In genomic region chrX:45868425-45868824, GRCh38 we compare ENCODE assay signal across 19 cellular contexts.
DNase-seq lines count a peak whose midpoint lies in the region; ATAC-seq, FAIRE-seq and TF ChIP-seq lines count a peak whose summit lies in the region.
"Had no signal": no experiment of that assay in that cellular context is flagged by ENCODE, and none has a peak within 500 bp of the region (broad histone marks: within the 10 kb centered on the region; RNA-seq: fewer than 3 reads in every experiment).

No MANE protein-coding gene starts in this region.

- no peaks in the 10 kb centered on the region for H4K20me1 ChIP-seq in HepG2 (ENCODE audit: insufficient read depth, low read length)
- H4K20me1 ChIP-seq in osteoblast (ENCODE audit: insufficient read depth, low read length): no peaks in the 10 kb centered on the region
- H4K20me1 ChIP-seq: BLaER1 had no signal

- H3K36me3 ChIP-seq in HepG2 (replicated peaks in 1 of 2; ENCODE audit: control insufficient read depth in 1 of 2, insufficient read depth in 2 of 2, low read length in 2 of 2) (no peaks in the 10 kb centered on the region), right lobe of liver (no peaks in the 10 kb centered on the region), osteoblast (ENCODE audit: insufficient read depth, low read length) (no peaks in the 10 kb centered on the region)
- H3K36me3 ChIP-seq: BLaER1, HAP-1 had no signal

- no peaks in the 10 kb centered on the region for H3K27me3 ChIP-seq in HepG2 (ENCODE audit: control insufficient read depth in 1 of 2, insufficient read depth in 2 of 2, low read length in 2 of 2)
- H3K27me3 ChIP-seq in right lobe of liver: no peaks in the 10 kb centered on the region
- peaks cover 42% of the 10 kb centered on the region for H3K27me3 ChIP-seq in osteoblast (ENCODE audit: insufficient read depth, low read length)
- peaks cover 0 to 79% (median 9%) of the 10 kb centered on the region in 45 donors for H3K27me3 ChIP-seq in dorsolateral prefrontal cortex
- H3K27me3 ChIP-seq: BLaER1 had no signal

- no peak overlapping the region for H3K27ac Mint-ChIP-seq in activated CD4-positive, alpha-beta T cell treated with anti-CD3 and anti-CD28 coated beads for 36 hours
- H3K27ac Mint-ChIP-seq: CD14-positive monocyte; CD4-positive, alpha-beta memory T cell had no signal

- ATAC-seq in activated CD4-positive, alpha-beta T cell treated with anti-CD3 and anti-CD28 coated beads for 36 hours: peak; percentile 39
- no peak for ATAC-seq in HepG2
- no peak for ATAC-seq in right lobe of liver

- H3K36me3 Mint-ChIP-seq in activated CD4-positive, alpha-beta T cell treated with anti-CD3 and anti-CD28 coated beads for 36 hours (ENCODE audit: low read depth): no peaks in the 10 kb centered on the region
- H3K36me3 Mint-ChIP-seq: CD14-positive monocyte; CD4-positive, alpha-beta memory T cell had no signal

- no peak overlapping the region for H3K9ac ChIP-seq in HepG2 (ENCODE audit: insufficient read depth, low read depth, low read length)
- H3K9ac ChIP-seq: BLaER1, GM23248 had no signal

- CTCF ChIA-PET in activated CD4-positive, alpha-beta T cell treated with anti-CD3 and anti-CD28 coated beads for 36 hours (lab: Charles Lee): no interaction called here
- CTCF ChIA-PET in HepG2 (lab: Yijun Ruan, JAX; ENCODE audit: low intra/inter-chr PET ratio, low total read pairs): no interaction called here

- POLR2A ChIA-PET in activated CD4-positive, alpha-beta T cell treated with anti-CD3 and anti-CD28 coated beads for 36 hours (lab: Charles Lee): no interaction called here
- POLR2A ChIA-PET in HepG2 (lab: Yijun Ruan, JAX): interaction anchor here (1.3 kb wide), 1 partner anchor 18 kb away, joined by 3 read pairs; no protein-coding TSS in a partner anchor

- H3K4me1 ChIP-seq in HepG2 (ENCODE audit: insufficient read depth, low read length) (no peaks in the 10 kb centered on the region), right lobe of liver (no peaks in the 10 kb centered on the region), osteoblast (ENCODE audit: insufficient read depth, low read length) (no peaks in the 10 kb centered on the region)
- H3K4me1 ChIP-seq: BLaER1, HAP-1 had no signal

- WGBS in HepG2 (ENCODE audit: low lambda C conversion rate): 0% methylated on average over 1 of the region's 1 CpG
- 33% methylated on average over 1 of the region's 1 CpG for WGBS in right lobe of liver (ENCODE audit: insufficient coverage, low coverage, low lambda C conversion rate, missing lambda C conversion rate)

- TF ChIP-seq RAD21 in HepG2 (CRISPR knock-in tag; IDR thresholded peaks at IDR 0.05): no peak

- H3K4me3 ChIP-seq in HepG2 (replicated peaks in 1 of 3; ENCODE audit: insufficient read depth in 1 of 3, low read depth in 2 of 3, low read length in 3 of 3) (no peak overlapping the region), right lobe of liver (no peak overlapping the region), osteoblast (ENCODE audit: insufficient read depth, low read length) (no peak overlapping the region), dorsolateral prefrontal cortex (no peak overlapping the region)
- H3K4me3 ChIP-seq: BLaER1, GM23248, HAP-1 had no signal

- no TSS peak for BruUV-seq in HepG2 (replicated peaks; lab: Mats Ljungman, UMichigan)

- FAIRE-seq in HepG2 (lab: Jason Lieb, UNC): no peak
- FAIRE-seq: GM12892 had no signal

- intact Hi-C loops in activated CD4-positive, alpha-beta T cell treated with anti-CD3 and anti-CD28 coated beads for 36 hours (cut with DNase I, micrococcal nuclease): no loop called here
- intact Hi-C loops in HepG2 (cut with micrococcal nuclease; ENCODE audit: unreplicated experiment) (no loop called here), right lobe of liver (cut with DNase I) (no loop called here), dorsolateral prefrontal cortex (cut with DNase I) (no loop called here)

- no peak for DNase-seq in activated CD4-positive, alpha-beta T cell treated with anti-CD3 and anti-CD28 coated beads for 36 hours
- no peak for DNase-seq in activated CD4-positive, alpha-beta T cell treated with anti-CD3 and anti-CD28 coated beads for 48 hours
- DNase-seq in HepG2 (ENCODE audit: low spot score) (no peak), right lobe of liver (no peak), osteoblast (ENCODE audit: insufficient read length, low spot score, missing footprints) (peak; percentile 48), GM20000 (ENCODE audit: low spot score) (no peak), dorsolateral prefrontal cortex (no peak), HT-29 (ENCODE audit: low spot score) (no peak)
- DNase-seq: CD4-positive, alpha-beta memory T cell; DMS153; DMS79; GDM1; GM23248; IMR-90 had no signal

- no peak overlapping the region for H2AFZ ChIP-seq in HepG2 (ENCODE audit: low read length)
- H2AFZ ChIP-seq in osteoblast (ENCODE audit: low read length): no peak overlapping the region
- H2AFZ ChIP-seq: GM23248 had no signal

- TF ChIP-seq EP300 in HepG2 (IDR thresholded peaks at IDR 0.05; ENCODE audit: low read depth in 2 of 2, low read length in 2 of 2): no peak
- no peak for TF ChIP-seq EP300 in HepG2 (CRISPR knock-in tag; IDR thresholded peaks at IDR 0.05; ENCODE audit: borderline replicate concordance)

- TF ChIP-seq POLR2A in HepG2 (IDR thresholded peaks at IDR 0.05; ENCODE audit: insufficient read depth in 1 of 2, low read depth in 2 of 2, low read length in 2 of 2) (no peak), right lobe of liver (IDR thresholded peaks at IDR 0.05) (no peak)

- no peaks in the 10 kb centered on the region for H3K27me3 Mint-ChIP-seq in activated CD4-positive, alpha-beta T cell treated with anti-CD3 and anti-CD28 coated beads for 36 hours
- H3K27me3 Mint-ChIP-seq: CD4-positive, alpha-beta memory T cell had no signal

- H3K27ac ChIP-seq in HepG2 (ENCODE audit: extremely low read length, insufficient read depth, low read length) (no peak overlapping the region), right lobe of liver (no peak overlapping the region), osteoblast (ENCODE audit: low read depth, low read length) (no peak overlapping the region), dorsolateral prefrontal cortex (no peak overlapping the region)
- H3K27ac ChIP-seq: 22Rv1, BLaER1, GM23248 had no signal

- H3K9me3 Mint-ChIP-seq in activated CD4-positive, alpha-beta T cell treated with anti-CD3 and anti-CD28 coated beads for 36 hours (ENCODE audit: low read depth): no peaks in the 10 kb centered on the region
- H3K9me3 Mint-ChIP-seq: CD4-positive, alpha-beta memory T cell had no signal

- TF ChIP-seq CTCF in HepG2 (CRISPR knock-in tag; IDR thresholded peaks at IDR 0.05): no peak
- TF ChIP-seq CTCF in right lobe of liver (IDR thresholded peaks at IDR 0.05): no peak
- TF ChIP-seq CTCF in osteoblast (IDR thresholded peaks at IDR 0.05; ENCODE audit: extremely low read depth, low read depth, low read length): no peak
- TF ChIP-seq CTCF in GM20000 (IDR thresholded peaks at IDR 0.05; ENCODE audit: extremely low read depth, missing control alignments): no peak
- no peak for TF ChIP-seq CTCF in dorsolateral prefrontal cortex (IDR thresholded peaks at IDR 0.05 in 54 of 56, conservative IDR thresholded peaks at IDR 0.05 in 2 of 56; ENCODE audit: low read depth in 1 of 56, partially characterized antibody in 56 of 56)

- in situ Hi-C loops in HepG2 (cut with HindIII; ENCODE audit: extremely low pct_ligation_motif_present, low pct_unique_long_range_greater_than_20kb): no loop called here

- H3K4me1 Mint-ChIP-seq in activated CD4-positive, alpha-beta T cell treated with anti-CD3 and anti-CD28 coated beads for 36 hours: peaks cover 14% of the 10 kb centered on the region
- H3K4me1 Mint-ChIP-seq: CD14-positive monocyte; CD4-positive, alpha-beta memory T cell had no signal

- no peak overlapping the region for H3K4me3 Mint-ChIP-seq in activated CD4-positive, alpha-beta T cell treated with anti-CD3 and anti-CD28 coated beads for 36 hours
- H3K4me3 Mint-ChIP-seq: CD14-positive monocyte; CD4-positive, alpha-beta memory T cell had no signal

- H3K79me2 ChIP-seq in HepG2 (ENCODE audit: insufficient read depth, low read length): no peaks in the 10 kb centered on the region
- H3K79me2 ChIP-seq in osteoblast (ENCODE audit: insufficient read depth, low read length): no peaks in the 10 kb centered on the region

- H3K4me2 ChIP-seq in HepG2 (ENCODE audit: low read depth, low read length) (no peak overlapping the region), osteoblast (ENCODE audit: insufficient read depth, low read length) (no peak overlapping the region)
- H3K4me2 ChIP-seq: BLaER1 had no signal

- H3K9me3 ChIP-seq in HepG2 (ENCODE audit: low read length) (no peaks in the 10 kb centered on the region), right lobe of liver (no peaks in the 10 kb centered on the region), osteoblast (ENCODE audit: low read depth, low read length) (no peaks in the 10 kb centered on the region)
- H3K9me3 ChIP-seq: BLaER1, HAP-1 had no signal

TF ChIP-seq in HepG2, 621 proteins besides CTCF, POLR2A, EP300 and RAD21:
- no peak for TF ChIP-seq KDM5B (CRISPR knock-in tag; IDR thresholded peaks at IDR 0.05; ENCODE audit: borderline replicate concordance)
- TF ChIP-seq TBX3 (IDR thresholded peaks at IDR 0.05; ENCODE audit: borderline replicate concordance): 0 out of 2 replicates have a peak, but pooled peaks have one; percentile 15
- TF ChIP-seq ZNF598 (CRISPR knock-in tag; IDR thresholded peaks at IDR 0.05; ENCODE audit: borderline replicate concordance): no peak
